Comparison of ENCODE assay signal across 8 cellular contexts in genomic region chr5:119451561-119451960, GRCh38. TPM values are rescaled to one million over a fixed set of nuclear protein-coding genes. Genes with fewer than 3 reads are reported as not detected.
DNase-seq lines count a peak whose midpoint lies in the region; ATAC-seq, FAIRE-seq and TF ChIP-seq lines count a peak whose summit lies in the region.

No MANE protein-coding gene starts in this region.

- ATAC-seq in GM12878: no peak

- BruUV-seq in GM12878 (replicated peaks; lab: Mats Ljungman, UMichigan): no TSS peak

- H2AFZ ChIP-seq in GM12878 (ENCODE audit: control insufficient read depth, low read depth, low read length): peak overlapping the region; percentile 86
- no peak overlapping the region for H2AFZ ChIP-seq in neural cell (ENCODE audit: low read depth, low read length)

- in situ Hi-C loops in GM12878 (cut with MboI): no loop called here

- H3K4me3 Mint-ChIP-seq in CD8-positive, alpha-beta memory T cell: peak overlapping the region; percentile 85 to 96 (median 94)

- H3K4me1 Mint-ChIP-seq in CD8-positive, alpha-beta memory T cell: peaks cover 18 to 26% (median 19%) of the 10 kb centered on the region in 3 donors

- H3K4me2 ChIP-seq in GM12878 (ENCODE audit: control insufficient read depth, insufficient read depth): no peak overlapping the region
- H3K4me2 ChIP-seq in neural cell (ENCODE audit: low read length): no peak overlapping the region

- TF ChIP-seq RAD21 in GM12878 (IDR thresholded peaks at IDR 0.05; ENCODE audit: insufficient read depth, low read depth, low read length): no peak
- no peak for TF ChIP-seq RAD21 in neural cell (conservative IDR thresholded peaks at IDR 0.05)

- H3K9me3 ChIP-seq in CD8-positive, alpha-beta memory T cell (ENCODE audit: low read length): no peaks in the 10 kb centered on the region
- H3K9me3 ChIP-seq in GM12878 (replicated peaks; ENCODE audit: control insufficient read depth, insufficient read depth, low read length) (no peaks in the 10 kb centered on the region; the same call in 1 of the 3 replicates), neural cell (ENCODE audit: low read length) (no peaks in the 10 kb centered on the region), uterus (no peaks in the 10 kb centered on the region)

- H3K27ac Mint-ChIP-seq in CD8-positive, alpha-beta memory T cell: peak overlapping the region in 4 of 8 donors; percentile 14 to 94 (median 69)

- H3K4me1 ChIP-seq in CD8-positive, alpha-beta memory T cell (ENCODE audit: insufficient read depth, low read length): peaks cover 17% of the 10 kb centered on the region
- H3K4me1 ChIP-seq in GM12878 (ENCODE audit: control insufficient read depth, insufficient read depth, low read length) (no peaks in the 10 kb centered on the region), uterus (peaks cover 0 to 7% of the 10 kb centered on the region in 2 donors)

- DNase-seq in CD8-positive, alpha-beta memory T cell: no peak
- peak; percentile 23 for DNase-seq in Jurkat, Clone E6-1 (ENCODE audit: low read depth, low spot score)
- DNase-seq in GM12878 (ENCODE audit: low read depth, low spot score) (no peak), COLO668 (lab: John Stamatoyannopoulos, UW; ENCODE audit: unreplicated experiment) (no peak), LoVo (ENCODE audit: low spot score) (no peak), NCI-H748 (lab: John Stamatoyannopoulos, UW; ENCODE audit: unreplicated experiment) (no peak), uterus (no peak)

- no peaks in the 10 kb centered on the region for H3K27me3 ChIP-seq in CD8-positive, alpha-beta memory T cell (ENCODE audit: insufficient read depth, low read length, poor library complexity, severe bottlenecking)
- no peaks in the 10 kb centered on the region for H3K27me3 ChIP-seq in GM12878 (replicated peaks in 1 of 2; ENCODE audit: control insufficient read depth in 2 of 2, insufficient read depth in 2 of 2, low read length in 1 of 2)
- H3K27me3 ChIP-seq in neural cell (ENCODE audit: insufficient read depth, low read depth, low read length): no peaks in the 10 kb centered on the region
- no peaks in the 10 kb centered on the region for H3K27me3 ChIP-seq in uterus

- peaks cover 0 to 3% (median 0%) of the 10 kb centered on the region in 5 donors for H3K9me3 Mint-ChIP-seq in CD8-positive, alpha-beta memory T cell

- 40% methylated on average over 4 of the region's 4 CpGs for WGBS in GM12878 (ENCODE audit: insufficient coverage, insufficient replicate concordance, low lambda C conversion rate, missing lambda C conversion rate)

- H3K36me3 ChIP-seq in CD8-positive, alpha-beta memory T cell (ENCODE audit: insufficient read depth, low read length): no peaks in the 10 kb centered on the region
- H3K36me3 ChIP-seq in GM12878 (ENCODE audit: control insufficient read depth in 2 of 2, insufficient read depth in 2 of 2, low read length in 1 of 2): no peaks in the 10 kb centered on the region
- no peaks in the 10 kb centered on the region for H3K36me3 ChIP-seq in neural cell (ENCODE audit: insufficient read depth, low read length)
- H3K36me3 ChIP-seq in uterus: no peaks in the 10 kb centered on the region

- H3K9ac ChIP-seq in GM12878 (ENCODE audit: control insufficient read depth, insufficient read depth, low read length) (no peak overlapping the region), neural cell (ENCODE audit: low read length) (no peak overlapping the region)

- RAD21 ChIA-PET in GM12878 (lab: Charles Lee; ENCODE audit: unreplicated experiment): interaction anchor here (0.6 to 2.5 kb wide), 5 partner anchors 19 to 190 kb away, joined by 3 to 8 read pairs (median 3); no protein-coding TSS in a partner anchor

- peaks cover 0 to 7% (median 2%) of the 10 kb centered on the region in 3 donors for H3K36me3 Mint-ChIP-seq in CD8-positive, alpha-beta memory T cell

- TF ChIP-seq EP300 in GM12878 (IDR thresholded peaks at IDR 0.05; ENCODE audit: borderline replicate concordance in 1 of 2, control insufficient read depth in 1 of 2, low read depth in 2 of 2, low read length in 2 of 2) (no peak), neural cell (conservative IDR thresholded peaks at IDR 0.05; ENCODE audit: poor library complexity, severe bottlenecking) (no peak)

- POLR2A ChIA-PET in CD8-positive, alpha-beta memory T cell (lab: Charles Lee): no interaction called here
- POLR2A ChIA-PET in GM12878 (lab: Charles Lee): no interaction called here

- H3K27me3 Mint-ChIP-seq in CD8-positive, alpha-beta memory T cell: peaks cover 3% of the 10 kb centered on the region in 2 donors

- no peak for TF ChIP-seq CTCF in GM12878 (IDR thresholded peaks at IDR 0.05 in 2 of 3, conservative IDR thresholded peaks at IDR 0.05 in 1 of 3; ENCODE audit: control insufficient read depth in 2 of 3, extremely low read depth in 1 of 3, insufficient read depth in 1 of 3, low read depth in 3 of 3, low read length in 3 of 3)
- peak; percentile 13 for TF ChIP-seq CTCF in neural cell (IDR thresholded peaks at IDR 0.05; ENCODE audit: poor library complexity, severe bottlenecking)
- no peak for TF ChIP-seq CTCF in uterus (IDR thresholded peaks at IDR 0.05)

- intact Hi-C loops in GM12878 (cut with micrococcal nuclease; ENCODE audit: unreplicated experiment) (no loop called here), uterus (cut with DNase I; ENCODE audit: low total_unique reads) (no loop called here)

- CTCF ChIA-PET in CD8-positive, alpha-beta memory T cell (lab: Charles Lee): interaction anchor here (1.0 to 2.0 kb wide), 4 partner anchors 8 to 464 kb away, joined by 3 to 6 read pairs (median 4); partner anchors contain the start of gene DTWD2
- CTCF ChIA-PET in GM12878 (lab: Yijun Ruan, JAX): interaction anchor here (1.5 to 2.4 kb wide), 3 partner anchors 11 to 19 kb away, joined by 4 to 11 read pairs (median 5); no protein-coding TSS in a partner anchor

- H3F3A ChIP-seq in neural cell (ENCODE audit: insufficient read depth, low read length, poor library complexity, severe bottlenecking): no peaks in the 10 kb centered on the region

- no peak overlapping the region for H3K4me3 ChIP-seq in CD8-positive, alpha-beta memory T cell (ENCODE audit: low read length)
- H3K4me3 ChIP-seq in Jurkat, Clone E6-1 (ENCODE audit: low read length): no peak overlapping the region; the same call in 1 of the 2 replicates
- H3K4me3 ChIP-seq in GM12878: no peak overlapping the region
- no peak overlapping the region for H3K4me3 ChIP-seq in neural cell (ENCODE audit: low read length)
- no peak overlapping the region for H3K4me3 ChIP-seq in uterus

- no peaks in the 10 kb centered on the region for H3K9me2 ChIP-seq in neural cell (ENCODE audit: insufficient read depth, low read length)

- H4K20me1 ChIP-seq in GM12878 (ENCODE audit: control insufficient read depth, insufficient read depth): no peaks in the 10 kb centered on the region
- H4K20me1 ChIP-seq in neural cell (ENCODE audit: insufficient read depth): no peaks in the 10 kb centered on the region

- SMC1A ChIA-PET in GM12878 (lab: Charles Lee; ENCODE audit: uncharacterized antibody, unreplicated experiment): interaction anchor here (0.6 to 1.6 kb wide), 3 partner anchors 13 to 20 kb away, joined by 3 to 4 read pairs (median 3); no protein-coding TSS in a partner anchor

- TF ChIP-seq POLR2A in GM12878 (IDR thresholded peaks at IDR 0.05; ENCODE audit: low read depth, low read length) (no peak), uterus (IDR thresholded peaks at IDR 0.05) (no peak)

- peaks cover 4% of the 10 kb centered on the region for H3K79me2 ChIP-seq in GM12878 (ENCODE audit: control insufficient read depth, insufficient read depth, low read length)
- peaks cover 8% of the 10 kb centered on the region for H3K79me2 ChIP-seq in neural cell (replicated peaks; ENCODE audit: insufficient read depth, low read length)

- H3K27ac ChIP-seq in CD8-positive, alpha-beta memory T cell (ENCODE audit: low read depth, low read length): no peak overlapping the region
- H3K27ac ChIP-seq in GM12878 (ENCODE audit: control insufficient read depth, insufficient read depth): no peak overlapping the region
- no peak overlapping the region for H3K27ac ChIP-seq in neural cell (ENCODE audit: low read length)
- no peak overlapping the region for H3K27ac ChIP-seq in uterus

- no peak for FAIRE-seq in GM12878 (lab: Jason Lieb, UNC)

TF ChIP-seq in neural cell, 6 proteins besides CTCF, POLR2A, EP300 and RAD21 (continues in another document):
- no peak for TF ChIP-seq SMC3 (conservative IDR thresholded peaks at IDR 0.05; ENCODE audit: poor library complexity)

RNA-seq across cellular contexts. Expression of gene HSD17B4, which starts 0.7 kb away (rescaled TPM):
- 10 to 100 TPM; 59.1 to 84.6 TPM for total RNA-seq in CD8-positive, alpha-beta memory T cell
- 51.7 TPM for polyA plus RNA-seq in CD8-positive, alpha-beta memory T cell
- polyA plus RNA-seq in Jurkat, Clone E6-1 (2012; ENCODE audit: insufficient read depth, insufficient read length): 104 TPM
- total RNA-seq in GM12878 (2013; cell fraction: nucleolus; rRNA removed): 115 and 125 TPM in 2 replicates
- total RNA-seq in GM12878 (2014; rRNA removed) (93.1 and 105 TPM in 2 replicates), GM12878 (2014; rRNA removed; fragmentation: Illumina TruSeq; extraction: Trizol) (92.9 and 93.3 TPM in 2 replicates), GM12878 (2021) (90.0 and 103 TPM in 2 replicates), uterus (100 to 1,000 TPM in 3 of 4 donors, 10 to 100 TPM in 1; 93.8 to 167 (median 150) TPM)
- 50.7 TPM for polyA plus RNA-seq in GM12878 (2011; ENCODE audit: low read depth)
- polyA plus RNA-seq in GM12878 (2011; rRNA removed) (125 and 160 TPM in 2 replicates), GM12878 (2014; fragmentation: Illumina TruSeq; extraction: Trizol) (97.5 and 128 TPM in 2 replicates), GM12878 (2014; fragmentation: Nextera tagmentation; extraction: Ambion mirVana) (10 to 100 TPM; 38.6 to 62.4 TPM), GM12878 (2014; rRNA removed) (52.9 and 58.6 TPM in 2 replicates), GM12878 (2016; fragmentation: Nextera tagmentation; extraction: Ambion mirVana) (10 to 100 TPM; 92.0 to 99.7 TPM), neural cell (197 and 244 TPM in 2 replicates)
- 69.7 and 112 TPM in 2 replicates for polyA plus RNA-seq in GM12878 (2011; cell fraction: cytosol; rRNA removed)
- polyA plus RNA-seq in GM12878 (2011; cell fraction: nucleus; rRNA removed): 104 and 115 TPM in 2 replicates
- polyA plus RNA-seq in GM12878 (2012): 62.5 and 78.6 TPM in 2 replicates
- polyA minus RNA-seq in GM12878 (2011; rRNA and poly(A)+ RNA removed): 171 and 220 TPM in 2 replicates
- polyA minus RNA-seq in GM12878 (2011; cell fraction: cytosol; rRNA and poly(A)+ RNA removed): 52.4 and 52.5 TPM in 2 replicates
- polyA minus RNA-seq in GM12878 (2011; cell fraction: nucleus; rRNA and poly(A)+ RNA removed): 61.4 and 80.0 TPM in 2 replicates
- polyA minus RNA-seq in neural cell: 176 TPM in 2 replicates
